In the genomic region with DNA sequence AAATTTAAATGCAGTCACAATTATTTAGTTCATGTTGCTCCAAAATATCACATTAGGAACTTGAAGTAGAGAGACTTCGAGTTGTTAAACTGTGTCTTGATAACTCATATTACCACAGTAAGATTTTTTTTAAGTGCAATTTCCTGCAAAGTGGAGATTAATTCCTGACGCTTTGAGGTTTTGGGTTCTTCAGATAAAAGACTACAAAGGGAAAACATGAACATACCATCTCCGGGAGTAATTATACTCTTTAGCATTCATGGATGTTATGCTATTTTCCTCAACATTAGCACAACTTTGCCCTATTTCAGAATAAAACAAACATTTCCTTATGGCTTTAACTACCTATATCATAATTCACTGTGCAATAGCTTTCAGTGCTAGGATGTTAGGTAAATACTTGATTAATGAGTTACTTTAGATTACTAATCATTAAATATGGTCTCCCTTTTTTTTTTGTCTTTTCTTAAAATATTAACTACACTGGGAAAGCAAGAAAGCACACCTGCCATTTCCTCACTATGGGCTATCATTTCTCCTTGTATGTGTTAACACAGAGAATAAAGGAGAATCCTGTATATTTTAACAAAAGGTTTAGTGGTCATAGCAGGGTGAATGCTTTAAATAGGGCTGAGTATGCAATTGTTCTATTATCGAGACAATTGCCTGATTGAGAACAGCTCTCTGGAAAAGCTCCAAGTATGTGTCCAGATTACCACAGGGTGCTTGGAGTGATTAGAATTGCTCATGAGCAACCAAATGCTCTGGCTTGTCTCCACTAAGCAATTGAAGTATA, we compare ENCODE assay signal across 11 cellular contexts.
DNase-seq lines count a peak whose midpoint lies in the region; ATAC-seq, FAIRE-seq and TF ChIP-seq lines count a peak whose summit lies in the region.
"Had no signal": no experiment of that assay in that cellular context is flagged by ENCODE, and none has a peak within 500 bp of the region (broad histone marks: within the 10 kb centered on the region; RNA-seq: fewer than 3 reads in every experiment).

No MANE protein-coding gene starts in this region.

- intact Hi-C loops in heart left ventricle (cut with DNase I) = loop anchor here in 1 of 10 donors (10.0 kb wide), 1 partner anchor 117 kb away; no protein-coding TSS in a partner anchor

- no peaks in the 10 kb centered on the region for H3K36me3 ChIP-seq in heart left ventricle
- H3K36me3 ChIP-seq: gastroesophageal sphincter, MG63 had no signal

- H3K27ac ChIP-seq in heart left ventricle (peak overlapping the region in 8 of 12 donors; percentile 5 to 65 (median 46)), temporal lobe (ENCODE audit: low read depth, low read length) (peak overlapping the region; percentile 67)
- H3K27ac ChIP-seq: gastroesophageal sphincter had no signal

- H3K9me3 ChIP-seq in heart left ventricle = no peaks in the 10 kb centered on the region
- H3K9me3 ChIP-seq: gastroesophageal sphincter, MG63 had no signal

- H3K4me3 ChIP-seq in heart left ventricle = no peak overlapping the region
- H3K4me3 ChIP-seq: gastroesophageal sphincter, MG63 had no signal

- H3K4me1 ChIP-seq in heart left ventricle = peaks cover 0 to 19% (median 2%) of the 10 kb centered on the region in 12 donors
- H3K4me1 ChIP-seq: gastroesophageal sphincter had no signal

- TF ChIP-seq POLR2A in heart left ventricle (IDR thresholded peaks at IDR 0.05) = no peak
- no peak for TF ChIP-seq POLR2A in GM12891 (IDR thresholded peaks at IDR 0.05; ENCODE audit: low read depth, low read length)

- DNase-seq in NCI-H82 (lab: John Stamatoyannopoulos, UW) (peak; percentile 15), NCI-H82 treated with DMSO at 0.1 percent for 48 hours (lab: John Stamatoyannopoulos, UW; ENCODE audit: unreplicated experiment) (no peak), heart left ventricle (no peak), GM12891 (ENCODE audit: insufficient read length, low spot score) (no peak), T-helper 9 cell (no peak)
- DNase-seq: activated gamma-delta T cell, MG63 had no signal

- TF ChIP-seq CTCF in heart left ventricle (IDR thresholded peaks at IDR 0.05) = no peak

- no peaks in the 10 kb centered on the region for H3K27me3 ChIP-seq in heart left ventricle
- H3K27me3 ChIP-seq: gastroesophageal sphincter, MG63 had no signal

- FAIRE-seq in GM12891 (lab: Jason Lieb, UNC) = no peak

- peak; percentile 93 for ATAC-seq in SK-N-SH treated with all-trans-retinoic acid at 6 μM for 48 hours
- peak; percentile 71 to 95 (median 87) for ATAC-seq in heart left ventricle
- ATAC-seq in HG02571 (IDR thresholded peaks at IDR 0.05; ENCODE audit: unreplicated experiment) = no peak
- ATAC-seq: gastroesophageal sphincter had no signal

- WGBS in heart left ventricle, 4 donors = 32 to 41% (median 40%) methylated on average over 4 of the region's 4 CpGs

TF ChIP-seq in SK-N-SH treated with all-trans-retinoic acid at 6 μM for 48 hours, 23 proteins besides CTCF, POLR2A, EP300 and RAD21:
- TF ChIP-seq TOX (CRISPR knock-in tag; IDR thresholded peaks at IDR 0.05; ENCODE audit: borderline replicate concordance) (peak; percentile 93), ZC3H10 (CRISPR knock-in tag; IDR thresholded peaks at IDR 0.05) (peak; percentile 42; the same call in 1 of the 2 replicates), RARB (CRISPR knock-in tag; IDR thresholded peaks at IDR 0.05) (peak; percentile 57; the same call in 1 of the 2 replicates), PPARA (CRISPR knock-in tag; IDR thresholded peaks at IDR 0.05; ENCODE audit: borderline replicate concordance) (no peak)

TF ChIP-seq in GM12891, 5 proteins besides CTCF, POLR2A, EP300 and RAD21:
- TF ChIP-seq POLR2AphosphoS5 (IDR thresholded peaks at IDR 0.05; ENCODE audit: low read depth, low read length) = no peak
- TF ChIP-seq TAF1 (IDR thresholded peaks at IDR 0.05; ENCODE audit: low read depth, low read length) = no peak
- TF ChIP-seq PAX5 (IDR thresholded peaks at IDR 0.05; ENCODE audit: insufficient read depth, low read length, severe bottlenecking) = no peak
- no peak for TF ChIP-seq POU2F2 (IDR thresholded peaks at IDR 0.05; ENCODE audit: low read depth, low read length)
- no peak for TF ChIP-seq SPI1 (IDR thresholded peaks at IDR 0.05; ENCODE audit: low read depth, low read length)
TF ChIP-seq in GM12891: peak in this region for 0.
